Comparison of ENCODE assay signal across 8 cellular contexts in the genomic region with DNA sequence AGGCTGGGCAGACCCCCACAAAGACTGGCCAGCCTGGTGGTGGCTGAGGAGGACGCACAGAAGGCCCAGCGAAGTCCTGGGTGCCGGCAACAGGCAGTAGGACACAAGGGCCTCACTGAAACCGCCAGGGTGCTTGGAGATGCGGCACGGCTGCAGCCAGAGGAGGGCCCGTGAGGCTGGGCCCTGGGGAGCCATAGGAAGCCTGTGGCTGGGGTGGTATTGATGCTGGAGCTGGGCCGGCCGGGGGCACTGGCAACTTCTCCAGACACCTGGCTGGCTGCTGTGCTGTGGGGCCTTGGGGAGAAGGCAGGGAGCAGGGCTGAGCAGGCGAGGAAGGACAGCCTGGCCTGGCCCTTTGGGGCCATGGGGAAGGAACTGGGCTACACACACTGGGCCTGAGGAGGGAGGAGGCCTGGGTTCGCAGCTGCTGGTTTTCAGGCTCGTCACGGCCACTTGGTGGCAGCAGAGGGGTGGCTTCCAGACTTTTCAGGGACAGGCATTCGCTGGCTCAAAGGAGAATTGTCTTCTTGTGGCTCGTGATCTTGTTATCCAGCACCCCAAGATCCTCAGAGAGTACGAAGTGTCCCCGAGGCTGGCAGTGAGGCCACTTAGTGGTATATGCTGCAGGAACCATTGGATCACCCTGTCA. TPM values are rescaled to one million over a fixed set of nuclear protein-coding genes. Genes with fewer than 3 reads are reported as not detected.
DNase-seq lines count a peak whose midpoint lies in the region; ATAC-seq, FAIRE-seq and TF ChIP-seq lines count a peak whose summit lies in the region.

No MANE protein-coding gene starts in this region.

- peak; percentile 84 for FAIRE-seq in GM12892 (lab: Jason Lieb, UNC)

- TF ChIP-seq POLR2A in GM12892 (IDR thresholded peaks at IDR 0.05; ENCODE audit: low read depth, low read length), result no peak

- no peak overlapping the region for H2AFZ ChIP-seq in mesenchymal stem cell (ENCODE audit: low read depth, low read length)

- no peak overlapping the region for H3K4me3 ChIP-seq in AG09309 (ENCODE audit: control insufficient read depth, low read depth, low read length)
- no peak overlapping the region for H3K4me3 ChIP-seq in mesenchymal stem cell (ENCODE audit: insufficient read depth in 1 of 2, low read depth in 1 of 2, low read length in 2 of 2)

- H3K23ac ChIP-seq in mesenchymal stem cell (ENCODE audit: low read length in 2 of 2), result no peak overlapping the region

- H2BK12ac ChIP-seq in mesenchymal stem cell (ENCODE audit: low read length in 2 of 2), result no peak overlapping the region

- ATAC-seq in activated CD8-positive, alpha-beta T cell treated with anti-CD3 and anti-CD28 coated beads for 36 hours, result peak; percentile 70

- DNase-seq in AG09309 (ENCODE audit: low read depth) (no peak), GM12892 (ENCODE audit: insufficient read length) (peak; percentile 82), NCI-H226 (peak; percentile 30), mesenchymal stem cell (peak; percentile 49), NK-92 (lab: John Stamatoyannopoulos, UW; ENCODE audit: unreplicated experiment) (no peak)
- peak; percentile 74 for DNase-seq in activated CD8-positive, alpha-beta T cell treated with anti-CD3 and anti-CD28 coated beads for 36 hours
- DNase-seq in effector CD8-positive, alpha-beta T cell (lab: John Stamatoyannopoulos, UW), result peak; percentile 36
- DNase-seq in stimulated activated CD8-positive, alpha-beta memory T cell treated with anti-CD3 and anti-CD28 coated beads, Interleukin-7, amount 100 ng/mL, for 1 hour (ENCODE audit: low read depth in 2 of 2), result peak; percentile 13 to 14

- 45% methylated on average over 17 of the region's 17 CpGs for WGBS in mesenchymal stem cell

- H3K4me1 ChIP-seq in mesenchymal stem cell (ENCODE audit: control insufficient read depth, insufficient read depth, low read depth, low read length), result no peaks in the 10 kb centered on the region

- H3K36me3 ChIP-seq in mesenchymal stem cell (ENCODE audit: control insufficient read depth in 1 of 2, insufficient read depth in 2 of 2, low read depth in 1 of 2, low read length in 2 of 2), result no peaks in the 10 kb centered on the region

- no peak overlapping the region for H3K18ac ChIP-seq in mesenchymal stem cell (ENCODE audit: low read depth in 1 of 2, low read length in 2 of 2)

- H3K27me3 ChIP-seq in mesenchymal stem cell (ENCODE audit: control insufficient read depth in 1 of 2, insufficient read depth in 1 of 2, low read length in 2 of 2), result peaks cover 39 to 86% of the 10 kb centered on the region in 2 experiments

- H3K79me1 ChIP-seq in mesenchymal stem cell (replicated peaks; ENCODE audit: low read length, poor library complexity, severe bottlenecking), result no peaks in the 10 kb centered on the region

- intact Hi-C loops in activated CD8-positive, alpha-beta T cell treated with anti-CD3 and anti-CD28 coated beads for 36 hours (cut with micrococcal nuclease), result loop anchor here (5.0 kb wide), 1 partner anchor 93 kb away; the partner anchor contains the start of gene DUSP9

- H3K27ac Mint-ChIP-seq in activated CD8-positive, alpha-beta T cell treated with anti-CD3 and anti-CD28 coated beads for 36 hours, result no peak overlapping the region

- H3K27ac ChIP-seq in mesenchymal stem cell (ENCODE audit: low read length, poor library complexity, severe bottlenecking), result no peak overlapping the region

- no peak overlapping the region for H3K4ac ChIP-seq in mesenchymal stem cell (ENCODE audit: low read depth in 1 of 2, low read length in 2 of 2)

- H3K4me1 Mint-ChIP-seq in activated CD8-positive, alpha-beta T cell treated with anti-CD3 and anti-CD28 coated beads for 36 hours (ENCODE audit: low read depth), result no peaks in the 10 kb centered on the region

- no peak overlapping the region for H2BK15ac ChIP-seq in mesenchymal stem cell (ENCODE audit: low read depth, poor library complexity, severe bottlenecking)

- H4K91ac ChIP-seq in mesenchymal stem cell (ENCODE audit: low read length), result no peak overlapping the region

- no peak overlapping the region for H3K4me3 Mint-ChIP-seq in activated CD8-positive, alpha-beta T cell treated with anti-CD3 and anti-CD28 coated beads for 36 hours

- H3K14ac ChIP-seq in mesenchymal stem cell (ENCODE audit: low read length in 2 of 2), result no peak overlapping the region

- POLR2A ChIA-PET in activated CD8-positive, alpha-beta T cell treated with anti-CD3 and anti-CD28 coated beads for 36 hours (lab: Charles Lee), result no interaction called here

- H3K9ac ChIP-seq in mesenchymal stem cell (ENCODE audit: low read length), result no peak overlapping the region

- CTCF ChIA-PET in activated CD8-positive, alpha-beta T cell treated with anti-CD3 and anti-CD28 coated beads for 36 hours (lab: Charles Lee), result interaction anchor here (0.9 to 4.5 kb wide), 7 partner anchors 15 to 119 kb away, joined by 3 to 42 read pairs (median 8); partner anchors contain the start of genes DUSP9 and PNCK

- H2AK5ac ChIP-seq in mesenchymal stem cell (ENCODE audit: low read length, severe bottlenecking), result no peak overlapping the region

- peak; percentile 81 for TF ChIP-seq CTCF in AG09309 (IDR thresholded peaks at IDR 0.05; ENCODE audit: control insufficient read depth, insufficient read depth, low read depth, low read length, missing control alignments)
- TF ChIP-seq CTCF in activated CD8-positive, alpha-beta T cell treated with anti-CD3 and anti-CD28 coated beads for 36 hours (IDR thresholded peaks at IDR 0.05), result peak; percentile 41

- H4K8ac ChIP-seq in mesenchymal stem cell (ENCODE audit: low read length), result no peak overlapping the region

- no peaks in the 10 kb centered on the region for H3K36me3 Mint-ChIP-seq in activated CD8-positive, alpha-beta T cell treated with anti-CD3 and anti-CD28 coated beads for 36 hours (ENCODE audit: low read depth)

- H3K9me3 ChIP-seq in mesenchymal stem cell (ENCODE audit: control insufficient read depth, low read length), result no peaks in the 10 kb centered on the region

- H3K4me2 ChIP-seq in mesenchymal stem cell (ENCODE audit: low read length, poor library complexity, severe bottlenecking), result no peak overlapping the region

- no peaks in the 10 kb centered on the region for H3K27me3 Mint-ChIP-seq in activated CD8-positive, alpha-beta T cell treated with anti-CD3 and anti-CD28 coated beads for 36 hours

- no peak overlapping the region for H2BK5ac ChIP-seq in mesenchymal stem cell (ENCODE audit: low read depth, low read length, poor library complexity, severe bottlenecking)

- H3K9me3 Mint-ChIP-seq in activated CD8-positive, alpha-beta T cell treated with anti-CD3 and anti-CD28 coated beads for 36 hours, result no peaks in the 10 kb centered on the region

- H2BK120ac ChIP-seq in mesenchymal stem cell (ENCODE audit: low read depth, low read length), result no peak overlapping the region

RNA-seq across cellular contexts. Expression of gene ATP2B3, which starts 37.2 kb away (rescaled TPM):
- polyA plus RNA-seq in GM12892 (2012; ENCODE audit: missing spikeins), result not detected
- not detected for total RNA-seq in activated CD8-positive, alpha-beta T cell treated with anti-CD3 and anti-CD28 coated beads for 36 hours
- polyA plus RNA-seq in mesenchymal stem cell (2013, experiment 1 of 2), result 0.06 TPM
- polyA plus RNA-seq in mesenchymal stem cell (2013, experiment 2 of 2), result not detected

RNA-seq across cellular contexts. Expression of gene CCNQ, which starts 44.3 kb away (rescaled TPM):
- 9.4 TPM for polyA plus RNA-seq in GM12892 (2012; ENCODE audit: missing spikeins)
- total RNA-seq in activated CD8-positive, alpha-beta T cell treated with anti-CD3 and anti-CD28 coated beads for 36 hours, result 10 to 100 TPM; 18.5 to 21.3 TPM
- 24.5 TPM for polyA plus RNA-seq in mesenchymal stem cell (2013, experiment 1 of 2)
- 26.2 TPM for polyA plus RNA-seq in mesenchymal stem cell (2013, experiment 2 of 2)

RNA-seq across cellular contexts. Expression of gene BGN, which starts 59.9 kb away (rescaled TPM):
- not detected for polyA plus RNA-seq in GM12892 (2012; ENCODE audit: missing spikeins)
- not detected for total RNA-seq in activated CD8-positive, alpha-beta T cell treated with anti-CD3 and anti-CD28 coated beads for 36 hours
- 9.9 TPM for polyA plus RNA-seq in mesenchymal stem cell (2013, experiment 1 of 2)
- 8.6 TPM for polyA plus RNA-seq in mesenchymal stem cell (2013, experiment 2 of 2)

Comparison
In these comparisons a context has a peak if more than half of its experiments do, and no peak if none do; other contexts are left out.
1. DNase-seq: peak in GM12892 (single experiment), NCI-H226 (single experiment), activated CD8-positive, alpha-beta T cell treated with anti-CD3 and anti-CD28 coated beads for 36 hours (single experiment), effector CD8-positive, alpha-beta T cell (single experiment), mesenchymal stem cell (single experiment) and stimulated activated CD8-positive, alpha-beta memory T cell treated with anti-CD3 and anti-CD28 coated beads, Interleukin-7, amount 100 ng/mL, for 1 hour (2 of 2); none in AG09309 (single experiment) and NK-92 (single experiment).